Comparison of ENCODE assay signal across 7 cellular contexts in genomic region chr5:139481580-139482049, GRCh38.
DNase-seq lines count a peak whose midpoint lies in the region; ATAC-seq and TF ChIP-seq lines count a peak whose summit lies in the region.

No MANE protein-coding gene starts in this region.

- no peaks in the 10 kb centered on the region for H3K27me3 ChIP-seq in adipocyte (replicated peaks; ENCODE audit: control insufficient read depth, insufficient read depth, low read length)

- H3K36me3 ChIP-seq in adipocyte (ENCODE audit: control insufficient read depth, insufficient read depth, low read length, severe bottlenecking): peaks cover 16% of the 10 kb centered on the region

- peak; percentile 9 for ATAC-seq in HG03139 (IDR thresholded peaks at IDR 0.05; ENCODE audit: unreplicated experiment)

- H3K9ac ChIP-seq in adipocyte (ENCODE audit: low read length): peak overlapping the region; percentile 86

- peak; percentile 42 for DNase-seq in adipocyte (ENCODE audit: low read depth)
- DNase-seq in iPS-NIHi7 (ENCODE audit: extremely low spot score): peak; percentile 26
- peak; percentile 40 for DNase-seq in stromal cell of bone marrow (ENCODE audit: low read depth)
- DNase-seq in NCI-H748 (lab: John Stamatoyannopoulos, UW; ENCODE audit: unreplicated experiment): no peak
- no peak for DNase-seq in NCI-H187 (lab: John Stamatoyannopoulos, UW)

- TF ChIP-seq CTCF in GM12873 (IDR thresholded peaks at IDR 0.05; ENCODE audit: insufficient read depth, low read depth, low read length, missing control alignments): peak; percentile 20

- peak overlapping the region; percentile 82 for H3K4me3 ChIP-seq in adipocyte (ENCODE audit: low read length)

- peaks cover 30% of the 10 kb centered on the region for H3K4me1 ChIP-seq in adipocyte (ENCODE audit: control insufficient read depth, insufficient read depth, low read length)

- no peaks in the 10 kb centered on the region for H3K9me3 ChIP-seq in adipocyte (ENCODE audit: control insufficient read depth, low read length)

Comparison
In these comparisons a context has a peak if more than half of its experiments do, and no peak if none do; other contexts are left out.
1. DNase-seq: peak in adipocyte (single experiment), iPS-NIHi7 (single experiment) and stromal cell of bone marrow (single experiment); none in NCI-H748 (single experiment) and NCI-H187 (0 of 2).